8 cellular contexts compared by ENCODE assay signal in the genomic region with DNA sequence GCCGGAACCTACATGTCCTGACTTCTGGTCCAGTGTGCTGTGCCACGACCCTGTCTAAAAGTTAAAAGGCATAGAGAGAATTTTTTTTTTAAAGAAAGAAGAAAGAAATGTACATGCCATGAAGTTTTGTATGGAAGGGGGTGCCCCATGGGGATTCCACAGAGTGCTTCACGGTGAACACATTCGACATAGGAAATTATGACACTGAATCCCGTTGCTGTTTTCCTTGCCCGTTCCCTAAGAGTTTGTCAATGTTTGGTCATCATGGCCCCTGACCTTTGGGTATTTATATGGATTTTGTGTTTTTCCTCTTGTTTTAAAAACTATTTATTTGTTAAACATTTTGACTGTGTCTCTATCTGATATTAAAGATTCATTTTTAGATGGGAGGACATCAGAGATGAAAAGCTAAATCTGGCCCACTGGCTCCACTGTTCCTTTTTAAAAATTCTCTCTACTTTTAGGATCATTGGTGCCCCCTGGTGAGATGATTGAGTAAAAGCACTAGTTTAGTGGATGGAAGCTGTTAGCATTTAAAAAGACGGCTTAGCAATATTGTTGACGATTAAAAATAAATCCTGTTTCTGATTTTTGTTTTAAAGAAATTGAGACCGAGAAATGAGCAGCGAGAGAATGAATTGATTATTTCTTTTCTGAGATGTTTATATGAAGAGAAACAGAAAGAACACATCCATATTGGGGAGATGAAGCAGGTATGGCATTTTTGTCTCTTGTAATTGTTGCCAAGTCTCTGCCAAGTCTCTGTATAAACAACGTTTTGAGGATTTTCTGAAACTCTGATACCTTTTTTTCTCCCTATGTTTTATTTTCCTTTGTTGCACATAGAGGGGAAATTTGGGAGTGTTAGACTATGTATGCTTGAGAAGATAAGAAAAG.
DNase-seq lines count a peak whose midpoint lies in the region; ATAC-seq and TF ChIP-seq lines count a peak whose summit lies in the region.

No MANE protein-coding gene starts in this region.

- no peaks in the 10 kb centered on the region for H3K27me3 ChIP-seq in tibial artery

- peak; percentile 42 for DNase-seq in activated CD4-positive, alpha-beta T cell treated with anti-CD3 and anti-CD28 coated beads for 36 hours
- DNase-seq in activated CD4-positive, alpha-beta T cell treated with anti-CD3 and anti-CD28 coated beads for 1 hour, result no peak
- DNase-seq in HS-27A (ENCODE audit: low read depth) (peak; percentile 17), NOMO-1 treated with DMSO at 0.1 percent for 48 hours (lab: John Stamatoyannopoulos, UW; ENCODE audit: unreplicated experiment) (peak; percentile 76), T47D (ENCODE audit: low read depth in 1 of 2, low spot score in 1 of 2) (peak; percentile 28 to 71), kidney tubule cell (ENCODE audit: low spot score) (peak; percentile 68), tibial artery (no peak), DMS79 (lab: John Stamatoyannopoulos, UW) (no peak)

- peaks cover 0 to 20% (median 11%) of the 10 kb centered on the region in 3 donors for H3K36me3 ChIP-seq in tibial artery

- TF ChIP-seq CTCF in tibial artery (IDR thresholded peaks at IDR 0.05), result peak; percentile 69 to 85

- ATAC-seq in activated CD4-positive, alpha-beta T cell treated with anti-CD3 and anti-CD28 coated beads for 36 hours, result no peak

- no peaks in the 10 kb centered on the region for H3K27me3 Mint-ChIP-seq in activated CD4-positive, alpha-beta T cell treated with anti-CD3 and anti-CD28 coated beads for 36 hours

- H3K9me3 ChIP-seq in tibial artery, result no peaks in the 10 kb centered on the region

- CTCF ChIA-PET in activated CD4-positive, alpha-beta T cell treated with anti-CD3 and anti-CD28 coated beads for 36 hours (lab: Charles Lee), result interaction anchor here (0.6 to 2.6 kb wide), 24 partner anchors 11 to 819 kb away, joined by 3 to 20 read pairs (median 4); a partner anchor contains a TSS

- no peaks in the 10 kb centered on the region for H3K9me3 Mint-ChIP-seq in activated CD4-positive, alpha-beta T cell treated with anti-CD3 and anti-CD28 coated beads for 36 hours (ENCODE audit: low read depth)

- H3K27ac Mint-ChIP-seq in activated CD4-positive, alpha-beta T cell treated with anti-CD3 and anti-CD28 coated beads for 36 hours, result no peak overlapping the region

- peak overlapping the region; percentile 42 to 52 for H3K27ac ChIP-seq in tibial artery

- H3K4me1 Mint-ChIP-seq in activated CD4-positive, alpha-beta T cell treated with anti-CD3 and anti-CD28 coated beads for 36 hours, result no peaks in the 10 kb centered on the region

- in situ Hi-C loops in T47D (cut with HindIII; ENCODE audit: low pct_unique_long_range_greater_than_20kb, low sequenced_read_pairs), result no loop called here

- H3K4me1 ChIP-seq in tibial artery, result peaks cover 0 to 6% (median 3%) of the 10 kb centered on the region in 4 donors

- H3K4me3 ChIP-seq in tibial artery, result no peak overlapping the region

- H3K4me3 Mint-ChIP-seq in activated CD4-positive, alpha-beta T cell treated with anti-CD3 and anti-CD28 coated beads for 36 hours, result no peak overlapping the region

- POLR2A ChIA-PET in activated CD4-positive, alpha-beta T cell treated with anti-CD3 and anti-CD28 coated beads for 36 hours (lab: Charles Lee), result no interaction called here

- H3K36me3 Mint-ChIP-seq in activated CD4-positive, alpha-beta T cell treated with anti-CD3 and anti-CD28 coated beads for 36 hours (ENCODE audit: low read depth), result peaks cover 9% of the 10 kb centered on the region

- intact Hi-C loops in activated CD4-positive, alpha-beta T cell treated with anti-CD3 and anti-CD28 coated beads for 36 hours (cut with DNase I, micrococcal nuclease), result loop anchor here (1.0 to 10.0 kb wide), 6 partner anchors 58 to 582 kb away; a partner anchor contains a TSS
- intact Hi-C loops in tibial artery (cut with DNase I; ENCODE audit: low total_unique reads), result loop anchor here (5.0 to 10.0 kb wide), 4 partner anchors 140 to 433 kb away; a partner anchor contains a TSS

Comparison
In these comparisons a context has a peak if more than half of its experiments do, and no peak if none do; other contexts are left out.
1. DNase-seq: peak in activated CD4-positive, alpha-beta T cell treated with anti-CD3 and anti-CD28 coated beads for 36 hours (single experiment), HS-27A (single experiment), NOMO-1 treated with DMSO at 0.1 percent for 48 hours (single experiment), T47D (2 of 2) and kidney tubule cell (single experiment); none in activated CD4-positive, alpha-beta T cell treated with anti-CD3 and anti-CD28 coated beads for 1 hour (single experiment), tibial artery (0 of 2) and DMS79 (single experiment).